8 cellular contexts compared by ENCODE assay signal in genomic region chr2:55268288-55268906, GRCh38. TPM values are rescaled to one million over a fixed set of nuclear protein-coding genes. Genes with fewer than 3 reads are reported as not detected.
DNase-seq lines count a peak whose midpoint lies in the region; TF ChIP-seq lines count a peak whose summit lies in the region.

No MANE protein-coding gene starts in this region.

- TF ChIP-seq CTCF in GM12864 (IDR thresholded peaks at IDR 0.05; ENCODE audit: low read depth, low read length, missing control alignments) (no peak), epithelial cell of esophagus (IDR thresholded peaks at IDR 0.05; ENCODE audit: insufficient read depth, low read depth, low read length, missing control alignments) (no peak), ovary (IDR thresholded peaks at IDR 0.05) (no peak)

- TF ChIP-seq POLR2A in ovary (IDR thresholded peaks at IDR 0.05) = no peak

- intact Hi-C loops in ovary (cut with DNase I) = no loop called here

- H3K4me3 ChIP-seq in GM12864 (ENCODE audit: low read depth, low read length) (peak overlapping the region; percentile 97), epithelial cell of esophagus (ENCODE audit: low read length) (peak overlapping the region; percentile 81), ovary (peak overlapping the region; percentile 68)

- H3K4me1 ChIP-seq in ovary (ENCODE audit: insufficient read depth) = peaks cover 2% of the 10 kb centered on the region

- TF ChIP-seq EP300 in ovary (IDR thresholded peaks at IDR 0.05) = no peak

- WGBS in ovary, 3 donors = 11 to 16% (median 13%) methylated on average over 13 of the region's 13 CpGs

- H3K9me3 ChIP-seq in ovary = no peaks in the 10 kb centered on the region

- no peak for DNase-seq in GM12864 (ENCODE audit: low read depth)
- peak; percentile 55 for DNase-seq in RKO (ENCODE audit: low spot score)
- DNase-seq in epithelial cell of esophagus (ENCODE audit: low read depth) = no peak
- no peak for DNase-seq in ovary
- no peak for DNase-seq in SKM-1 treated with dmso at 0.1 percent for 144 hours (lab: John Stamatoyannopoulos, UW; ENCODE audit: unreplicated experiment)
- DNase-seq in NCI-H1694 treated with DMSO at 0.1 percent for 48 hours (lab: John Stamatoyannopoulos, UW) = no peak
- no peak for DNase-seq in SKM-1 (lab: John Stamatoyannopoulos, UW; ENCODE audit: unreplicated experiment)
- no peak for DNase-seq in hypothalamus (lab: John Stamatoyannopoulos, UW)

- H3K27ac ChIP-seq in ovary = peak overlapping the region; percentile 66 to 81

- H3K36me3 ChIP-seq in ovary = no peaks in the 10 kb centered on the region

- no peaks in the 10 kb centered on the region for H3K27me3 ChIP-seq in ovary

RNA-seq across cellular contexts. Expression of gene MTIF2, which starts 0.6 kb away (rescaled TPM):
- total RNA-seq in ovary = 10 to 100 TPM; 12.6 to 18.6 (median 14.1) TPM
- polyA plus RNA-seq in ovary = 10 to 100 TPM; 13.0 to 16.4 TPM

RNA-seq across cellular contexts. Expression of gene RPS27A, which starts 35.9 kb away (rescaled TPM):
- 1,000 to 10,000 TPM; 1,558 to 6,047 (median 2,035) TPM for total RNA-seq in ovary
- polyA plus RNA-seq in ovary = 1,000 to 10,000 TPM; 1,925 to 4,758 TPM

RNA-seq across cellular contexts. Expression of gene CLHC1, which starts 36.3 kb away (rescaled TPM):
- 10 to 100 TPM; 11.3 to 21.3 (median 15.6) TPM for total RNA-seq in ovary
- 1 to 10 TPM; 5.6 to 7.8 TPM for polyA plus RNA-seq in ovary
